In genomic region chr11:83194284-83195175, GRCh38 we compare ENCODE assay signal across 1 cellular context.
A peak's percentile ranks its signal among the peaks of the same experiment; 100 is the strongest.
TF ChIP-seq lines count a peak whose summit lies in the region.

No MANE protein-coding gene starts in this region.

TF ChIP-seq in HepG2, 621 proteins besides CTCF, POLR2A, EP300 and RAD21 (continued from another document):
- no peak for TF ChIP-seq ZNF646 (CRISPR knock-in tag; IDR thresholded peaks at IDR 0.05)
- TF ChIP-seq KDM2A (CRISPR knock-in tag; IDR thresholded peaks at IDR 0.05; ENCODE audit: borderline replicate concordance, low read depth): peak; percentile 41
- no peak for TF ChIP-seq ZNF264 (CRISPR knock-in tag; IDR thresholded peaks at IDR 0.05)
- peak; percentile 24; the same call in 1 of the 2 replicates for TF ChIP-seq ATF7-NPFF (CRISPR knock-in tag; IDR thresholded peaks at IDR 0.05; ENCODE audit: low read depth)
- no peak for TF ChIP-seq IKZF1 (IDR thresholded peaks at IDR 0.05)
- peak; percentile 84 for TF ChIP-seq GABPB1 (CRISPR knock-in tag; IDR thresholded peaks at IDR 0.05)
- TF ChIP-seq ELF3 (CRISPR knock-in tag; IDR thresholded peaks at IDR 0.05): peak; percentile 46; the same call in 1 of the 2 replicates
- no peak for TF ChIP-seq TOPORS (CRISPR knock-in tag; IDR thresholded peaks at IDR 0.05)
- no peak for TF ChIP-seq ZNF784 (CRISPR knock-in tag; IDR thresholded peaks at IDR 0.05; ENCODE audit: borderline replicate concordance)
- TF ChIP-seq CC2D1A (CRISPR knock-in tag; IDR thresholded peaks at IDR 0.05): no peak
- no peak for TF ChIP-seq ZNF367 (CRISPR knock-in tag; IDR thresholded peaks at IDR 0.05; ENCODE audit: borderline replicate concordance)
- peak; percentile 80 for TF ChIP-seq CEBPG (CRISPR knock-in tag; IDR thresholded peaks at IDR 0.05)
- no peak for TF ChIP-seq HOMEZ (CRISPR knock-in tag; IDR thresholded peaks at IDR 0.05; ENCODE audit: low read depth)
- TF ChIP-seq ZFYVE20 (CRISPR knock-in tag; IDR thresholded peaks at IDR 0.05; ENCODE audit: borderline replicate concordance, low read depth): no peak
- 0 out of 2 replicates have a peak, but pooled peaks have one; percentile 6 for TF ChIP-seq ZNF563 (CRISPR knock-in tag; IDR thresholded peaks at IDR 0.05)
- TF ChIP-seq ARID3A (IDR thresholded peaks at IDR 0.05; ENCODE audit: low read depth, low read length): no peak
- TF ChIP-seq ZNF484 (CRISPR knock-in tag; IDR thresholded peaks at IDR 0.05; ENCODE audit: borderline replicate concordance, low read depth): no peak
- no peak for TF ChIP-seq ATRX (CRISPR knock-in tag; IDR thresholded peaks at IDR 0.05; ENCODE audit: borderline replicate concordance)
- TF ChIP-seq SMARCC2 (IDR thresholded peaks at IDR 0.05): no peak
- TF ChIP-seq MATR3 (CRISPR knock-in tag; IDR thresholded peaks at IDR 0.05): no peak
- no peak for TF ChIP-seq THAP9 (CRISPR knock-in tag; IDR thresholded peaks at IDR 0.05; ENCODE audit: borderline replicate concordance)
- no peak for TF ChIP-seq E2F2 (CRISPR knock-in tag; IDR thresholded peaks at IDR 0.05; ENCODE audit: borderline replicate concordance)
- TF ChIP-seq ZBTB40 (IDR thresholded peaks at IDR 0.05): no peak
- TF ChIP-seq ZBTB40 (CRISPR knock-in tag; IDR thresholded peaks at IDR 0.05): no peak; the same call in 1 of the 2 replicates
TF ChIP-seq in HepG2: peak in this region for 45.
